Comparison of ENCODE assay signal across 1 cellular context in genomic region chr11:33735426-33736147, GRCh38.
TF ChIP-seq lines count a peak whose summit lies in the region.

No MANE protein-coding gene starts in this region.

TF ChIP-seq in GM23338, 12 proteins besides CTCF, POLR2A, EP300 and RAD21 (continued from another document):
- TF ChIP-seq ZNF462 (CRISPR knock-in tag; IDR thresholded peaks at IDR 0.05) (no peak), EZH2 (IDR thresholded peaks at IDR 0.05; ENCODE audit: low read depth, unreplicated experiment) (no peak)
